1 cellular context compared by ENCODE assay signal in genomic region chr19:32373614-32374295, GRCh38.
A peak's percentile ranks its signal among the peaks of the same experiment; 100 is the strongest.
TF ChIP-seq lines count a peak whose summit lies in the region.

No MANE protein-coding gene starts in this region.

TF ChIP-seq in HepG2, 621 proteins besides CTCF, POLR2A, EP300 and RAD21 (continued from another document and continues in another):
- TF ChIP-seq, protein P1, sequence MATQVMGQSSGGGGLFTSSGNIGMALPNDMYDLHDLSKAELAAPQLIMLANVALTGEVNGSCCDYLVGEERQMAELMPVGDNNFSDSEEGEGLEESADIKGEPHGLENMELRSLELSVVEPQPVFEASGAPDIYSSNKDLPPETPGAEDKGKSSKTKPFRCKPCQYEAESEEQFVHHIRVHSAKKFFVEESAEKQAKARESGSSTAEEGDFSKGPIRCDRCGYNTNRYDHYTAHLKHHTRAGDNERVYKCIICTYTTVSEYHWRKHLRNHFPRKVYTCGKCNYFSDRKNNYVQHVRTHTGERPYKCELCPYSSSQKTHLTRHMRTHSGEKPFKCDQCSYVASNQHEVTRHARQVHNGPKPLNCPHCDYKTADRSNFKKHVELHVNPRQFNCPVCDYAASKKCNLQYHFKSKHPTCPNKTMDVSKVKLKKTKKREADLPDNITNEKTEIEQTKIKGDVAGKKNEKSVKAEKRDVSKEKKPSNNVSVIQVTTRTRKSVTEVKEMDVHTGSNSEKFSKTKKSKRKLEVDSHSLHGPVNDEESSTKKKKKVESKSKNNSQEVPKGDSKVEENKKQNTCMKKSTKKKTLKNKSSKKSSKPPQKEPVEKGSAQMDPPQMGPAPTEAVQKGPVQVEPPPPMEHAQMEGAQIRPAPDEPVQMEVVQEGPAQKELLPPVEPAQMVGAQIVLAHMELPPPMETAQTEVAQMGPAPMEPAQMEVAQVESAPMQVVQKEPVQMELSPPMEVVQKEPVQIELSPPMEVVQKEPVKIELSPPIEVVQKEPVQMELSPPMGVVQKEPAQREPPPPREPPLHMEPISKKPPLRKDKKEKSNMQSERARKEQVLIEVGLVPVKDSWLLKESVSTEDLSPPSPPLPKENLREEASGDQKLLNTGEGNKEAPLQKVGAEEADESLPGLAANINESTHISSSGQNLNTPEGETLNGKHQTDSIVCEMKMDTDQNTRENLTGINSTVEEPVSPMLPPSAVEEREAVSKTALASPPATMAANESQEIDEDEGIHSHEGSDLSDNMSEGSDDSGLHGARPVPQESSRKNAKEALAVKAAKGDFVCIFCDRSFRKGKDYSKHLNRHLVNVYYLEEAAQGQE (IDR thresholded peaks at IDR 0.05; ENCODE audit: borderline replicate concordance in 1 of 2, low read depth in 1 of 2, low read length in 2 of 2) = peak in 1 of 2 experiments; percentile 36; a peak in 1 of 4 replicates
- TF ChIP-seq ZNF124 (CRISPR knock-in tag; IDR thresholded peaks at IDR 0.05) (peak; percentile 76; the same call in 1 of the 2 replicates), MXI1 (IDR thresholded peaks at IDR 0.05; ENCODE audit: borderline replicate concordance, low read depth, low read length) (peak; percentile 72; the same call in 1 of the 3 replicates), ELF4 (CRISPR knock-in tag; IDR thresholded peaks at IDR 0.05; ENCODE audit: borderline replicate concordance) (0 out of 2 replicates have a peak, but pooled peaks have one; percentile 38), POGK (CRISPR knock-in tag; conservative IDR thresholded peaks at IDR 0.05) (peak; percentile 32; the same call in 1 of the 2 replicates), NR2F6 (IDR thresholded peaks at IDR 0.05) (peak; percentile 69), NR2F6 (CRISPR knock-in tag; IDR thresholded peaks at IDR 0.05) (peak; percentile 83), ZNF556 (CRISPR knock-in tag; IDR thresholded peaks at IDR 0.05; ENCODE audit: borderline replicate concordance) (0 out of 2 replicates have a peak, but pooled peaks have one; percentile 23), MYNN (CRISPR knock-in tag; IDR thresholded peaks at IDR 0.05; ENCODE audit: low read depth) (no peak), TEAD3 (CRISPR knock-in tag; optimal IDR thresholded peaks at IDR 0.05; ENCODE audit: borderline replicate concordance) (peak; percentile 97), NFIC (IDR thresholded peaks at IDR 0.05; ENCODE audit: low read length) (peak; percentile 36; the same call in 1 of the 2 replicates), MNT (IDR thresholded peaks at IDR 0.05) (peak; percentile 45; the same call in 1 of the 2 replicates), ZNF232 (CRISPR knock-in tag; IDR thresholded peaks at IDR 0.05; ENCODE audit: borderline replicate concordance) (0 out of 2 replicates have a peak, but pooled peaks have one; percentile 35), JUND (CRISPR knock-in tag; IDR thresholded peaks at IDR 0.05) (peak; percentile 93), ZSCAN29 (CRISPR knock-in tag; conservative IDR thresholded peaks at IDR 0.05) (peak; percentile 63; the same call in 1 of the 2 replicates), THRA (CRISPR knock-in tag; IDR thresholded peaks at IDR 0.05; ENCODE audit: borderline replicate concordance) (peak; percentile 58; the same call in 1 of the 2 replicates), SIN3A (IDR thresholded peaks at IDR 0.05; ENCODE audit: borderline replicate concordance, low read depth, low read length) (0 out of 2 replicates have a peak, but pooled peaks have one; percentile 64), JUNB (CRISPR knock-in tag; IDR thresholded peaks at IDR 0.05; ENCODE audit: borderline replicate concordance) (peak; percentile 94), RXRB (CRISPR knock-in tag; IDR thresholded peaks at IDR 0.05; ENCODE audit: borderline replicate concordance) (peak; percentile 86), MIXL1 (CRISPR knock-in tag; IDR thresholded peaks at IDR 0.05) (peak; percentile 82), TARDBP (CRISPR knock-in tag; IDR thresholded peaks at IDR 0.05) (peak; percentile 81; the same call in 1 of the 2 replicates), FOXJ3 (CRISPR knock-in tag; IDR thresholded peaks at IDR 0.05; ENCODE audit: borderline replicate concordance) (peak; percentile 85; the same call in 1 of the 2 replicates), XBP1 (CRISPR knock-in tag; IDR thresholded peaks at IDR 0.05) (no peak), SKI (IDR thresholded peaks at IDR 0.05; ENCODE audit: partially characterized antibody) (peak; percentile 64), HMG20B (CRISPR knock-in tag; conservative IDR thresholded peaks at IDR 0.05) (peak; percentile 72; the same call in 1 of the 2 replicates), KDM4B (CRISPR knock-in tag; IDR thresholded peaks at IDR 0.05) (peak; percentile 25; the same call in 1 of the 2 replicates), HNRNPUL1 (IDR thresholded peaks at IDR 0.05; ENCODE audit: low read depth, low read length) (peak; percentile 89), KAT7 (CRISPR knock-in tag; IDR thresholded peaks at IDR 0.05; ENCODE audit: borderline replicate concordance) (0 out of 2 replicates have a peak, but pooled peaks have one; percentile 70), XRCC5 (optimal IDR thresholded peaks at IDR 0.05; ENCODE audit: low read length) (peak; percentile 66), POLR2G (IDR thresholded peaks at IDR 0.05; ENCODE audit: low read depth, low read length) (peak; percentile 44; the same call in 1 of the 2 replicates)
- TF ChIP-seq, protein P2, sequence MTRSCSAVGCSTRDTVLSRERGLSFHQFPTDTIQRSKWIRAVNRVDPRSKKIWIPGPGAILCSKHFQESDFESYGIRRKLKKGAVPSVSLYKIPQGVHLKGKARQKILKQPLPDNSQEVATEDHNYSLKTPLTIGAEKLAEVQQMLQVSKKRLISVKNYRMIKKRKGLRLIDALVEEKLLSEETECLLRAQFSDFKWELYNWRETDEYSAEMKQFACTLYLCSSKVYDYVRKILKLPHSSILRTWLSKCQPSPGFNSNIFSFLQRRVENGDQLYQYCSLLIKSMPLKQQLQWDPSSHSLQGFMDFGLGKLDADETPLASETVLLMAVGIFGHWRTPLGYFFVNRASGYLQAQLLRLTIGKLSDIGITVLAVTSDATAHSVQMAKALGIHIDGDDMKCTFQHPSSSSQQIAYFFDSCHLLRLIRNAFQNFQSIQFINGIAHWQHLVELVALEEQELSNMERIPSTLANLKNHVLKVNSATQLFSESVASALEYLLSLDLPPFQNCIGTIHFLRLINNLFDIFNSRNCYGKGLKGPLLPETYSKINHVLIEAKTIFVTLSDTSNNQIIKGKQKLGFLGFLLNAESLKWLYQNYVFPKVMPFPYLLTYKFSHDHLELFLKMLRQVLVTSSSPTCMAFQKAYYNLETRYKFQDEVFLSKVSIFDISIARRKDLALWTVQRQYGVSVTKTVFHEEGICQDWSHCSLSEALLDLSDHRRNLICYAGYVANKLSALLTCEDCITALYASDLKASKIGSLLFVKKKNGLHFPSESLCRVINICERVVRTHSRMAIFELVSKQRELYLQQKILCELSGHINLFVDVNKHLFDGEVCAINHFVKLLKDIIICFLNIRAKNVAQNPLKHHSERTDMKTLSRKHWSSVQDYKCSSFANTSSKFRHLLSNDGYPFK (CRISPR knock-in tag; IDR thresholded peaks at IDR 0.05; ENCODE audit: borderline replicate concordance) = no peak
- TF ChIP-seq, protein P3, sequence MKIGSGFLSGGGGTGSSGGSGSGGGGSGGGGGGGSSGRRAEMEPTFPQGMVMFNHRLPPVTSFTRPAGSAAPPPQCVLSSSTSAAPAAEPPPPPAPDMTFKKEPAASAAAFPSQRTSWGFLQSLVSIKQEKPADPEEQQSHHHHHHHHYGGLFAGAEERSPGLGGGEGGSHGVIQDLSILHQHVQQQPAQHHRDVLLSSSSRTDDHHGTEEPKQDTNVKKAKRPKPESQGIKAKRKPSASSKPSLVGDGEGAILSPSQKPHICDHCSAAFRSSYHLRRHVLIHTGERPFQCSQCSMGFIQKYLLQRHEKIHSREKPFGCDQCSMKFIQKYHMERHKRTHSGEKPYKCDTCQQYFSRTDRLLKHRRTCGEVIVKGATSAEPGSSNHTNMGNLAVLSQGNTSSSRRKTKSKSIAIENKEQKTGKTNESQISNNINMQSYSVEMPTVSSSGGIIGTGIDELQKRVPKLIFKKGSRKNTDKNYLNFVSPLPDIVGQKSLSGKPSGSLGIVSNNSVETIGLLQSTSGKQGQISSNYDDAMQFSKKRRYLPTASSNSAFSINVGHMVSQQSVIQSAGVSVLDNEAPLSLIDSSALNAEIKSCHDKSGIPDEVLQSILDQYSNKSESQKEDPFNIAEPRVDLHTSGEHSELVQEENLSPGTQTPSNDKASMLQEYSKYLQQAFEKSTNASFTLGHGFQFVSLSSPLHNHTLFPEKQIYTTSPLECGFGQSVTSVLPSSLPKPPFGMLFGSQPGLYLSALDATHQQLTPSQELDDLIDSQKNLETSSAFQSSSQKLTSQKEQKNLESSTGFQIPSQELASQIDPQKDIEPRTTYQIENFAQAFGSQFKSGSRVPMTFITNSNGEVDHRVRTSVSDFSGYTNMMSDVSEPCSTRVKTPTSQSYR (CRISPR knock-in tag; IDR thresholded peaks at IDR 0.05; ENCODE audit: borderline replicate concordance) = peak; percentile 35; the same call in 1 of the 2 replicates
- TF ChIP-seq, protein P4, sequence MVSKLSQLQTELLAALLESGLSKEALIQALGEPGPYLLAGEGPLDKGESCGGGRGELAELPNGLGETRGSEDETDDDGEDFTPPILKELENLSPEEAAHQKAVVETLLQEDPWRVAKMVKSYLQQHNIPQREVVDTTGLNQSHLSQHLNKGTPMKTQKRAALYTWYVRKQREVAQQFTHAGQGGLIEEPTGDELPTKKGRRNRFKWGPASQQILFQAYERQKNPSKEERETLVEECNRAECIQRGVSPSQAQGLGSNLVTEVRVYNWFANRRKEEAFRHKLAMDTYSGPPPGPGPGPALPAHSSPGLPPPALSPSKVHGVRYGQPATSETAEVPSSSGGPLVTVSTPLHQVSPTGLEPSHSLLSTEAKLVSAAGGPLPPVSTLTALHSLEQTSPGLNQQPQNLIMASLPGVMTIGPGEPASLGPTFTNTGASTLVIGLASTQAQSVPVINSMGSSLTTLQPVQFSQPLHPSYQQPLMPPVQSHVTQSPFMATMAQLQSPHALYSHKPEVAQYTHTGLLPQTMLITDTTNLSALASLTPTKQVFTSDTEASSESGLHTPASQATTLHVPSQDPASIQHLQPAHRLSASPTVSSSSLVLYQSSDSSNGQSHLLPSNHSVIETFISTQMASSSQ (IDR thresholded peaks at IDR 0.05; ENCODE audit: low read depth) = peak; percentile 89
- TF ChIP-seq, protein P4 (CRISPR knock-in tag; IDR thresholded peaks at IDR 0.05; ENCODE audit: borderline replicate concordance) = peak; percentile 96
